6 cellular contexts compared by ENCODE assay signal in the genomic region with DNA sequence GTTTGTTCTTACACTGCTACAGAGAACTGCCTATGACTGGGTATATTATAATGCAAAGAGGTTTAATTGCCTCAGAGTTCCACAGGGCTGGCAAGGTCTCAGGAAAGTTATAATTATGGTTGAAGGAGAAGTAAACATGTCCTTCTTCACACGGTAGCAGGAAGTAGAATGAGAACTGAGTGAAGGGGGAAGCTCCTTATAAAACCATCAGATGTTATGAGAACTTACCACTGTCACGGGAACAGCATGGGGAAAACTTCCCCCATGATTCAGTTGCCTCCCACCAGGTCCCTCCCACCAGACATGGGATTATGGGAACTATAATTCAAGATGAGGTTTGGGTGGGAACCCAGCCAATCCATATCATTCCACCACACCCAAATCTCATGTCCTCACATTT. TPM values are rescaled to one million over a fixed set of nuclear protein-coding genes. Genes with fewer than 3 reads are reported as not detected.
"Had no signal": no experiment of that assay in that cellular context is flagged by ENCODE, and none has a peak within 500 bp of the region (broad histone marks: within the 10 kb centered on the region; RNA-seq: fewer than 3 reads in every experiment).

No MANE protein-coding gene starts in this region.

RNA-seq across cellular contexts. Expression of gene SPDYE16, which starts 49.6 kb away (rescaled TPM):
- total RNA-seq: esophagus squamous epithelium, mesenteric fat pad, right atrium auricular region, smooth muscle cell, vagina had no signal
- polyA plus RNA-seq: mammary epithelial cell, smooth muscle cell had no signal
